Comparison of ENCODE assay signal across 19 cellular contexts in the genomic region with DNA sequence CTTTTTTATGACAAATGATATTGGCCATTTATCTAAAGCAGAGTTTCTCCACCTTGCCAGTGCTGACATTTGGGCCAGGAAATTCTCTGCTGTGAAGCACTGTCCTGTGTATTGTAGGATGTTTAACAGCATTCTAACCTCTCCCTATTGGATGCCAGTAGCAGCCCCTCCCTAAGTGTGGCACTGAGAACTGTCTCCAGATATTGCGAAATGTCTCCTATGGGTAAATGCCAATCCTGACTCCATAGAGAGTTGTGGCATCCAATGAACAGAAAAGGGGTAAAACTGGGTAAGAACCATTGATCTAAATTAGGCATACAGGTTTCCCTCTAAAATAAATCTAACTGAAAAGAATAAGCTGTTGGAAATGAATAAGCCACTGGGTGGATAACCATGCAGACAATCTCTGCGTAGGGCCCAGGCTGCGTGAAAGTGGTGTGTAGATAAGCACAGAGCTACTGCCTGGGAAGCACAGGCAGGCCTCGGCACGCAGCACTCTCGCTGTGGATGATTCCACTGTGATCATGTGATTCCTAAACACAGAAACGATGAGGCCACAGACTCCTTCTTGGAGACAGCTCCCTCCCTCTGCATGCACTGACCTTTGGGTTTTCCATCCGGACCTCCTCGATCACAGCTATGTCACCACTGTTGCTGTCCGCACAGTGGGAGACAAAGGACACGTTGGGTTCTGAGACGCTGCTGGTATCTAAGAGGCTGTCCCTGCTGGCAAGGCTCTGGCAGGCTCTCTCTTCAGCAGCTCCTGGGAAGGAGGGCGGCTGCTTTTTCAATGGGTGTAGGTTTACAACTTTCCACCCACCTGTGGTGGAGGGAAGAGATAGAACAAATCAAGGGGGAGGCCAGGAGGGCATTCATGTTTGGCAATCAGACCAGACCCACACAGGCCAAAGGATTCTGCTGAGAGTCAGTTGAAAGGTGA. TPM values are rescaled to one million over a fixed set of nuclear protein-coding genes. Genes with fewer than 3 reads are reported as not detected.
DNase-seq lines count a peak whose midpoint lies in the region; ATAC-seq and TF ChIP-seq lines count a peak whose summit lies in the region.
"Had no signal": no experiment of that assay in that cellular context is flagged by ENCODE, and none has a peak within 500 bp of the region (broad histone marks: within the 10 kb centered on the region; RNA-seq: fewer than 3 reads in every experiment).

No MANE protein-coding gene starts in this region.

- TF ChIP-seq CTCF in heart right ventricle (IDR thresholded peaks at IDR 0.05) = no peak
- TF ChIP-seq CTCF in upper lobe of right lung (IDR thresholded peaks at IDR 0.05) = no peak

- peaks cover 3 to 100% (median 92%) of the 10 kb centered on the region in 9 donors for H3K36me3 ChIP-seq in heart right ventricle
- H3K36me3 ChIP-seq in upper lobe of right lung = peaks cover 98% of the 10 kb centered on the region

- ATAC-seq in central memory CD8-positive, alpha-beta T cell (replicated peaks; ENCODE audit: extremely low read depth, poor library complexity, severe bottlenecking) = no peak
- ATAC-seq in heart right ventricle = peak; percentile 42 to 87 (median 80)
- ATAC-seq in upper lobe of right lung = peak; percentile 18
- ATAC-seq in GM19397 (IDR thresholded peaks at IDR 0.05; ENCODE audit: unreplicated experiment) = no peak
- ATAC-seq in stimulated activated naive CD8-positive, alpha-beta T cell treated with anti-CD3 and anti-CD28 coated beads, Interleukin-15, amount 100 ng/mL, for 72 hours = no peak

- H3K4me1 ChIP-seq in heart right ventricle (peaks cover 0 to 20% (median 13%) of the 10 kb centered on the region in 9 donors), upper lobe of right lung (no peaks in the 10 kb centered on the region)
- H3K4me1 ChIP-seq: BLaER1, colonic mucosa had no signal

- no peaks in the 10 kb centered on the region for H3K4me1 Mint-ChIP-seq in activated CD4-positive, alpha-beta T cell treated with anti-CD3 and anti-CD28 coated beads, Interleukin-2, amount 10 ng/mL, durations not matched to agents 7 days and 5 days
- no peaks in the 10 kb centered on the region for H3K4me1 Mint-ChIP-seq in central memory CD8-positive, alpha-beta T cell
- no peaks in the 10 kb centered on the region for H3K4me1 Mint-ChIP-seq in stimulated activated naive CD8-positive, alpha-beta T cell treated with anti-CD3 and anti-CD28 coated beads, Interleukin-15, amount 100 ng/mL, for 72 hours
- H3K4me1 Mint-ChIP-seq: activated naive CD4-positive, alpha-beta T cell treated with anti-CD3 and anti-CD28 coated beads, Interleukin-2, amount 10 ng/mL, durations not matched to agents 7 days and 5 days; naive B cell had no signal

- H3K27me3 ChIP-seq in heart right ventricle = no peaks in the 10 kb centered on the region
- no peaks in the 10 kb centered on the region for H3K27me3 ChIP-seq in upper lobe of right lung
- H3K27me3 ChIP-seq: BLaER1, colonic mucosa had no signal

- no peak overlapping the region for H3K4me3 Mint-ChIP-seq in activated CD4-positive, alpha-beta T cell treated with anti-CD3 and anti-CD28 coated beads, Interleukin-2, amount 10 ng/mL, durations not matched to agents 7 days and 5 days
- H3K4me3 Mint-ChIP-seq in central memory CD8-positive, alpha-beta T cell = no peak overlapping the region
- H3K4me3 Mint-ChIP-seq in stimulated activated naive CD8-positive, alpha-beta T cell treated with anti-CD3 and anti-CD28 coated beads, Interleukin-15, amount 100 ng/mL, for 72 hours = no peak overlapping the region
- H3K4me3 Mint-ChIP-seq: activated naive CD4-positive, alpha-beta T cell treated with anti-CD3 and anti-CD28 coated beads, Interleukin-2, amount 10 ng/mL, durations not matched to agents 7 days and 5 days; activated T-cell treated with anti-CD3 and anti-CD28 coated beads, Interleukin-2, amount 50 U/mL, for 24 hours; naive B cell had no signal

- intact Hi-C loops in heart right ventricle (cut with DNase I) = no loop called here
- intact Hi-C loops in upper lobe of right lung (cut with DNase I) = no loop called here

- DNase-seq in activated CD4-positive, alpha-beta T cell treated with anti-CD3 and anti-CD28 coated beads, Interleukin-2, amount 10 ng/mL, durations not matched to agents 7 days and 5 days = no peak
- DNase-seq in activated CD4-positive, alpha-beta T cell treated with anti-CD3 and anti-CD28 coated beads, Interleukin-2, amount 50 U/mL, for 48 hours = no peak
- no peak for DNase-seq in central memory CD8-positive, alpha-beta T cell (ENCODE audit: low spot score in 2 of 2)
- DNase-seq in heart right ventricle (no peak), upper lobe of right lung (no peak), NCI-H1694 (lab: John Stamatoyannopoulos, UW) (no peak)
- no peak for DNase-seq in stimulated activated naive CD8-positive, alpha-beta T cell treated with anti-CD3 and anti-CD28 coated beads, Interleukin-15, amount 100 ng/mL, for 72 hours
- DNase-seq: activated CD4-positive, alpha-beta T cell treated with anti-CD3 and anti-CD28 coated beads, Interleukin-2, amount 50 U/mL, for 1 hour; activated naive CD4-positive, alpha-beta T cell treated with anti-CD3 and anti-CD28 coated beads, Interleukin-2, amount 10 ng/mL, durations not matched to agents 7 days and 5 days; activated T-cell treated with anti-CD3 and anti-CD28 coated beads, Interleukin-2, amount 50 U/mL, for 24 hours; colonic mucosa; GF-D8; naive B cell; stimulated activated CD8-positive, alpha-beta memory T cell treated with anti-CD3 and anti-CD28 coated beads, Interleukin-4, amount 100 ng/mL, for 48 hours had no signal

- H3K27ac ChIP-seq in heart right ventricle = peak overlapping the region; percentile 18 to 74 (median 57)
- no peak overlapping the region for H3K27ac ChIP-seq in upper lobe of right lung
- H3K27ac ChIP-seq: 22Rv1, BLaER1, colonic mucosa had no signal

- H3K9me3 Mint-ChIP-seq in activated CD4-positive, alpha-beta T cell treated with anti-CD3 and anti-CD28 coated beads, Interleukin-2, amount 10 ng/mL, durations not matched to agents 7 days and 5 days = no peaks in the 10 kb centered on the region
- no peaks in the 10 kb centered on the region for H3K9me3 Mint-ChIP-seq in central memory CD8-positive, alpha-beta T cell
- H3K9me3 Mint-ChIP-seq in stimulated activated naive CD8-positive, alpha-beta T cell treated with anti-CD3 and anti-CD28 coated beads, Interleukin-15, amount 100 ng/mL, for 72 hours = no peaks in the 10 kb centered on the region
- H3K9me3 Mint-ChIP-seq: activated naive CD4-positive, alpha-beta T cell treated with anti-CD3 and anti-CD28 coated beads, Interleukin-2, amount 10 ng/mL, durations not matched to agents 7 days and 5 days; activated T-cell treated with anti-CD3 and anti-CD28 coated beads, Interleukin-2, amount 50 U/mL, for 24 hours; naive B cell had no signal

- H3K27ac Mint-ChIP-seq in activated CD4-positive, alpha-beta T cell treated with anti-CD3 and anti-CD28 coated beads, Interleukin-2, amount 10 ng/mL, durations not matched to agents 7 days and 5 days = peak overlapping the region; percentile 66
- H3K27ac Mint-ChIP-seq in central memory CD8-positive, alpha-beta T cell (ENCODE audit: low read depth) = peak overlapping the region; percentile 72
- H3K27ac Mint-ChIP-seq in stimulated activated naive CD8-positive, alpha-beta T cell treated with anti-CD3 and anti-CD28 coated beads, Interleukin-15, amount 100 ng/mL, for 72 hours = peak overlapping the region in 1 of 2 donors; percentile 76
- H3K27ac Mint-ChIP-seq: activated naive CD4-positive, alpha-beta T cell treated with anti-CD3 and anti-CD28 coated beads, Interleukin-2, amount 10 ng/mL, durations not matched to agents 7 days and 5 days; activated T-cell treated with anti-CD3 and anti-CD28 coated beads, Interleukin-2, amount 50 U/mL, for 24 hours had no signal

- H3K9me3 ChIP-seq in heart right ventricle (no peaks in the 10 kb centered on the region), upper lobe of right lung (no peaks in the 10 kb centered on the region)
- H3K9me3 ChIP-seq: BLaER1, colonic mucosa had no signal

- CTCF ChIA-PET in activated CD4-positive, alpha-beta T cell treated with anti-CD3 and anti-CD28 coated beads, Interleukin-2, amount 10 ng/mL, durations not matched to agents 7 days and 5 days (lab: Charles Lee) = interaction anchor here (0.9 to 1.6 kb wide), 2 partner anchors 9 to 18 kb away, joined by 3 read pairs; no protein-coding TSS in a partner anchor

- no peaks in the 10 kb centered on the region for H3K27me3 Mint-ChIP-seq in activated CD4-positive, alpha-beta T cell treated with anti-CD3 and anti-CD28 coated beads, Interleukin-2, amount 10 ng/mL, durations not matched to agents 7 days and 5 days
- no peaks in the 10 kb centered on the region for H3K27me3 Mint-ChIP-seq in central memory CD8-positive, alpha-beta T cell
- H3K27me3 Mint-ChIP-seq in stimulated activated naive CD8-positive, alpha-beta T cell treated with anti-CD3 and anti-CD28 coated beads, Interleukin-15, amount 100 ng/mL, for 72 hours = no peaks in the 10 kb centered on the region
- H3K27me3 Mint-ChIP-seq: activated naive CD4-positive, alpha-beta T cell treated with anti-CD3 and anti-CD28 coated beads, Interleukin-2, amount 10 ng/mL, durations not matched to agents 7 days and 5 days; activated T-cell treated with anti-CD3 and anti-CD28 coated beads, Interleukin-2, amount 50 U/mL, for 24 hours; naive B cell had no signal

- H3K4me3 ChIP-seq in heart right ventricle (no peak overlapping the region), upper lobe of right lung (no peak overlapping the region)
- H3K4me3 ChIP-seq: BLaER1, colonic mucosa, lung, smooth muscle cell had no signal

- POLR2A ChIA-PET in activated CD4-positive, alpha-beta T cell treated with anti-CD3 and anti-CD28 coated beads, Interleukin-2, amount 10 ng/mL, durations not matched to agents 7 days and 5 days (lab: Charles Lee) = no interaction called here

- peaks cover 54% of the 10 kb centered on the region for H3K36me3 Mint-ChIP-seq in activated CD4-positive, alpha-beta T cell treated with anti-CD3 and anti-CD28 coated beads, Interleukin-2, amount 10 ng/mL, durations not matched to agents 7 days and 5 days (ENCODE audit: low read depth)
- H3K36me3 Mint-ChIP-seq in central memory CD8-positive, alpha-beta T cell (ENCODE audit: insufficient read depth) = peaks cover 57% of the 10 kb centered on the region

- 53 to 68% methylated on average over 13 of the region's 13 CpGs for WGBS in heart right ventricle, 2 donors

RNA-seq across cellular contexts. Expression of a gene that starts 44.1 kb away (rescaled TPM):
- total RNA-seq in activated CD4-positive, alpha-beta T cell treated with anti-CD3 and anti-CD28 coated beads, Interleukin-2, amount 10 ng/mL, durations not matched to agents 7 days and 5 days = 10 to 100 TPM; 51.9 to 52.9 TPM
- total RNA-seq in heart right ventricle = 10 to 100 TPM; 48.1 to 84.5 (median 62.8) TPM
- polyA plus RNA-seq in heart right ventricle = 100 to 1,000 TPM in 1 of 2 donors, 10 to 100 TPM in 1; 53.0 to 133 TPM
- total RNA-seq in upper lobe of right lung = 55.0 TPM

RNA-seq across cellular contexts. Expression of a gene that starts 44.4 kb away (rescaled TPM):
- 10 to 100 TPM; 17.1 to 18.7 TPM for total RNA-seq in activated CD4-positive, alpha-beta T cell treated with anti-CD3 and anti-CD28 coated beads, Interleukin-2, amount 10 ng/mL, durations not matched to agents 7 days and 5 days
- total RNA-seq in heart right ventricle (10 to 100 TPM in 9 of 10 donors, 1 to 10 TPM in 1; 8.6 to 25.0 (median 16.8) TPM), upper lobe of right lung (23.8 TPM)
- polyA plus RNA-seq in heart right ventricle = 1 to 10 TPM; 5.9 to 6.0 TPM

Comparison
In these comparisons a context has a peak if more than half of its experiments do, and no peak if none do; other contexts are left out.
1. ATAC-seq: peak in heart right ventricle (8 of 8) and upper lobe of right lung (single experiment); none in central memory CD8-positive, alpha-beta T cell (single experiment), GM19397 (single experiment) and stimulated activated naive CD8-positive, alpha-beta T cell treated with anti-CD3 and anti-CD28 coated beads, Interleukin-15, amount 100 ng/mL, for 72 hours (single experiment).